Comparison of ENCODE assay signal across 8 cellular contexts in genomic region chr3:171461087-171461917, GRCh38. TPM values are rescaled to one million over a fixed set of nuclear protein-coding genes. Genes with fewer than 3 reads are reported as not detected.
DNase-seq lines count a peak whose midpoint lies in the region; ATAC-seq and TF ChIP-seq lines count a peak whose summit lies in the region.

No MANE protein-coding gene starts in this region.

- peaks cover 8% of the 10 kb centered on the region for H3K36me3 Mint-ChIP-seq in T-helper 2 cell treated with Interferon-gamma antibody and Interleukin-4, amounts not matched to agents 5 μg/mL and 100 μg/mL, for 36 hours (ENCODE audit: low read depth)

- H4K5ac ChIP-seq in IMR-90 (ENCODE audit: low read depth, low read length): no peak overlapping the region

- H4K20me1 ChIP-seq in IMR-90 (ENCODE audit: insufficient read depth, low read length): no peaks in the 10 kb centered on the region

- DNase-seq in GM12865 (ENCODE audit: low read depth) (peak; percentile 76), IMR-90 (peak; percentile 44), tibial nerve (ENCODE audit: low spot score in 2 of 2) (peak in 1 of 2 donors; percentile 15), NCI-H345 treated with DMSO at 0.1 percent for 48 hours (lab: John Stamatoyannopoulos, UW; ENCODE audit: unreplicated experiment) (no peak)
- peak; percentile 47 for DNase-seq in T-helper 2 cell treated with Interferon-gamma antibody and Interleukin-4, amounts not matched to agents 5 μg/mL and 100 μg/mL, for 36 hours (ENCODE audit: low spot score)
- DNase-seq in effector CD4-positive, alpha-beta T cell: peak; percentile 12

- H3K23ac ChIP-seq in IMR-90 (ENCODE audit: low read depth, low read length): peak overlapping the region; percentile 89

- H2BK20ac ChIP-seq in IMR-90 (ENCODE audit: low read depth, low read length): peak overlapping the region; percentile 77

- H3K27ac ChIP-seq in IMR-90 (ENCODE audit: insufficient read depth, low read length) (peak overlapping the region; percentile 56), mesodermal cell (ENCODE audit: low read depth, low read length, severe bottlenecking) (no peak overlapping the region), tibial nerve (peak overlapping the region in 2 of 4 donors; percentile 76 to 77)

- TF ChIP-seq POLR2A in IMR-90 (IDR thresholded peaks at IDR 0.05; ENCODE audit: low read depth, low read length) (no peak), tibial nerve (IDR thresholded peaks at IDR 0.05) (no peak)

- H2AFZ ChIP-seq in IMR-90 (replicated peaks; ENCODE audit: low read length, poor library complexity): peak overlapping the region; percentile 96

- peak overlapping the region; percentile 68 for H3K9ac ChIP-seq in IMR-90 (ENCODE audit: low read depth, low read length)

- H3K9me3 Mint-ChIP-seq in T-helper 2 cell treated with Interferon-gamma antibody and Interleukin-4, amounts not matched to agents 5 μg/mL and 100 μg/mL, for 36 hours: peaks cover 4% of the 10 kb centered on the region

- peak overlapping the region; percentile 34 to 77; a peak in 3 of 4 replicates for H4K8ac ChIP-seq in IMR-90 (ENCODE audit: low read depth in 2 of 2, low read length in 2 of 2)

- H3K27ac Mint-ChIP-seq in T-helper 2 cell treated with Interferon-gamma antibody and Interleukin-4, amounts not matched to agents 5 μg/mL and 100 μg/mL, for 36 hours: peak overlapping the region; percentile 86

- H3K27me3 ChIP-seq in IMR-90 (ENCODE audit: control insufficient read depth, insufficient read depth, low read length) (no peaks in the 10 kb centered on the region), tibial nerve (peaks cover 0 to 17% of the 10 kb centered on the region in 2 donors)

- dilution Hi-C loops in IMR-90 (cut with HindIII; ENCODE audit: low sequenced_read_pairs, unreplicated experiment): no loop called here

- CTCF ChIA-PET in IMR-90 (lab: Yijun Ruan, JAX): interaction anchor here (0.8 to 1.4 kb wide), 2 partner anchors 14 to 21 kb away, joined by 3 to 5 read pairs; no protein-coding TSS in a partner anchor

- H3K79me1 ChIP-seq in IMR-90 (ENCODE audit: low read depth in 1 of 2, low read length in 2 of 2): peaks cover 3 to 8% of the 10 kb centered on the region in 2 experiments; a peak in 3 of 4 replicates

- H3K4me1 Mint-ChIP-seq in T-helper 2 cell treated with Interferon-gamma antibody and Interleukin-4, amounts not matched to agents 5 μg/mL and 100 μg/mL, for 36 hours (ENCODE audit: low read depth): peaks cover 35% of the 10 kb centered on the region

- H3K36me3 ChIP-seq in IMR-90 (ENCODE audit: control insufficient read depth, insufficient read depth, low read length) (no peaks in the 10 kb centered on the region), mesodermal cell (ENCODE audit: control insufficient read depth, insufficient read depth, low read length) (no peaks in the 10 kb centered on the region), tibial nerve (no peaks in the 10 kb centered on the region)

- in situ Hi-C loops in IMR-90 (cut with MboI; ENCODE audit: low sequenced_read_pairs): no loop called here

- no peak overlapping the region for H2AK5ac ChIP-seq in IMR-90 (ENCODE audit: low read depth, low read length)

- intact Hi-C loops in IMR-90 (cut with micrococcal nuclease): loop anchor here (2.0 to 5.0 kb wide), 3 partner anchors 177 to 501 kb away; no protein-coding TSS in a partner anchor

- BruUV-seq in IMR-90 (replicated peaks; lab: Mats Ljungman, UMichigan): no TSS peak

- H3K27me3 Mint-ChIP-seq in T-helper 2 cell treated with Interferon-gamma antibody and Interleukin-4, amounts not matched to agents 5 μg/mL and 100 μg/mL, for 36 hours (ENCODE audit: low read depth): no peaks in the 10 kb centered on the region

- H3K4ac ChIP-seq in IMR-90 (ENCODE audit: low read depth, low read length): peak overlapping the region; percentile 75

- peak overlapping the region; percentile 6 for H2BK5ac ChIP-seq in IMR-90 (ENCODE audit: low read depth, low read length, poor library complexity, severe bottlenecking)

- peaks cover 3% of the 10 kb centered on the region for H3K4me1 ChIP-seq in IMR-90 (ENCODE audit: control insufficient read depth, insufficient read depth, low read length)
- peaks cover 7% of the 10 kb centered on the region for H3K4me1 ChIP-seq in mesodermal cell (ENCODE audit: control insufficient read depth, insufficient read depth, low read length, poor library complexity, severe bottlenecking)
- H3K4me1 ChIP-seq in tibial nerve: peaks cover 0 to 36% (median 4%) of the 10 kb centered on the region in 4 donors

- peak overlapping the region; percentile 89 for H3K14ac ChIP-seq in IMR-90 (replicated peaks; ENCODE audit: low read depth, low read length)

- ATAC-seq in GM21723 (IDR thresholded peaks at IDR 0.05; ENCODE audit: unreplicated experiment): peak; percentile 22
- ATAC-seq in IMR-90 (ENCODE audit: low read depth): peak; percentile 7

- peak overlapping the region; percentile 88 for H3K4me3 Mint-ChIP-seq in T-helper 2 cell treated with Interferon-gamma antibody and Interleukin-4, amounts not matched to agents 5 μg/mL and 100 μg/mL, for 36 hours

- H2BK15ac ChIP-seq in IMR-90 (ENCODE audit: low read depth, low read length): peak overlapping the region; percentile 63; the same call in 2 of the 3 replicates

- H3K56ac ChIP-seq in IMR-90 (ENCODE audit: extremely low read depth, insufficient read depth, low read length): peak overlapping the region; percentile 37

- peak overlapping the region; percentile 73 for H2AK9ac ChIP-seq in IMR-90 (replicated peaks; ENCODE audit: low read depth, low read length, poor library complexity)

- peak overlapping the region; percentile 71 for H3K4me2 ChIP-seq in IMR-90 (ENCODE audit: low read depth, low read length)

- peak overlapping the region; percentile 1; the same call in 1 of the 2 replicates for H3K18ac ChIP-seq in IMR-90 (ENCODE audit: low read depth, low read length)

- no peaks in the 10 kb centered on the region; the same call in 1 of the 2 replicates for H3K9me1 ChIP-seq in IMR-90 (ENCODE audit: insufficient read depth, low read length)

- H2BK120ac ChIP-seq in IMR-90 (ENCODE audit: low read depth, low read length): peak overlapping the region; percentile 66

- no peaks in the 10 kb centered on the region for H3K9me3 ChIP-seq in IMR-90 (ENCODE audit: control insufficient read depth, insufficient read depth, low read length)
- H3K9me3 ChIP-seq in mesodermal cell (ENCODE audit: control insufficient read depth, low read length): no peaks in the 10 kb centered on the region
- no peaks in the 10 kb centered on the region for H3K9me3 ChIP-seq in tibial nerve

- H3K4me3 ChIP-seq in GM12865 (ENCODE audit: low read depth, low read length): peak overlapping the region; percentile 94
- peak overlapping the region; percentile 86 for H3K4me3 ChIP-seq in IMR-90 (ENCODE audit: insufficient read depth, low read depth, low read length)
- H3K4me3 ChIP-seq in mesodermal cell (ENCODE audit: extremely low read depth, insufficient read depth, low read length, poor library complexity, severe bottlenecking): peak overlapping the region; percentile 65
- H3K4me3 ChIP-seq in tibial nerve: peak overlapping the region; percentile 56 to 78 (median 68)

- TF ChIP-seq EP300 in tibial nerve (IDR thresholded peaks at IDR 0.05): no peak

- no peak for TF ChIP-seq RAD21 in IMR-90 (IDR thresholded peaks at IDR 0.05; ENCODE audit: low read length)

- POLR2A ChIA-PET in IMR-90 (lab: Charles Lee; ENCODE audit: unreplicated experiment): no interaction called here

- peak overlapping the region; percentile 71 for H4K91ac ChIP-seq in IMR-90 (ENCODE audit: insufficient read depth, low read depth, low read length)

- TF ChIP-seq CTCF in GM12865 (IDR thresholded peaks at IDR 0.05; ENCODE audit: insufficient read depth, low read depth, low read length, missing control alignments) (no peak), IMR-90 (conservative IDR thresholded peaks at IDR 0.05; ENCODE audit: low read depth, low read length) (no peak), tibial nerve (IDR thresholded peaks at IDR 0.05) (no peak)

- WGBS in IMR-90 (ENCODE audit: extremely low coverage in 2 of 2, insufficient read length in 1 of 2), 2 experiments: 0% methylated on average over 6 of the region's 22 CpGs; no CpG with 5 or more reads in 1 of the 2 experiments
- WGBS in mesodermal cell (ENCODE audit: insufficient coverage in 2 of 2), 2 experiments: 0 to 2% methylated on average over 10 to 15 of the region's 22 CpGs
- WGBS in tibial nerve, 2 donors: 5 to 7% methylated on average over 21 to 22 of the region's 22 CpGs

TF ChIP-seq in IMR-90, 13 proteins besides CTCF, POLR2A, EP300 and RAD21:
- TF ChIP-seq MXI1 (IDR thresholded peaks at IDR 0.05; ENCODE audit: borderline replicate concordance, low read depth, low read length) (0 out of 2 replicates have a peak, but pooled peaks have one; percentile 6), BHLHE40 (IDR thresholded peaks at IDR 0.05; ENCODE audit: low read depth, low read length) (0 out of 2 replicates have a peak, but pooled peaks have one; percentile 8), NFE2L2 (IDR thresholded peaks at IDR 0.05; ENCODE audit: low read depth, low read length) (no peak)

RNA-seq across cellular contexts. Expression of gene TNIK, which starts 1.1 kb away (rescaled TPM):
- total RNA-seq in IMR-90 (2012; rRNA removed) (6.3 and 8.3 TPM in 2 replicates), tibial nerve (10 to 100 TPM in 1 of 4 donors, 1 to 10 TPM in 3; 5.4 to 11.1 (median 7.5) TPM)
- 2.8 and 3.4 TPM in 2 replicates for polyA plus RNA-seq in IMR-90 (2012; rRNA removed)
- 1.2 TPM in 2 replicates for polyA plus RNA-seq in IMR-90 (2012; cell fraction: cytosol; rRNA removed)
- polyA plus RNA-seq in IMR-90 (2012; cell fraction: nucleus; rRNA removed; ENCODE audit: low replicate concordance): 1.6 and 12.3 TPM in 2 replicates
- 61.9 TPM for polyA plus RNA-seq in mesodermal cell (2013, experiment 1 of 2)
- 40.1 TPM for polyA plus RNA-seq in mesodermal cell (2013, experiment 2 of 2)
